14 cellular contexts compared by ENCODE assay signal in the genomic region with DNA sequence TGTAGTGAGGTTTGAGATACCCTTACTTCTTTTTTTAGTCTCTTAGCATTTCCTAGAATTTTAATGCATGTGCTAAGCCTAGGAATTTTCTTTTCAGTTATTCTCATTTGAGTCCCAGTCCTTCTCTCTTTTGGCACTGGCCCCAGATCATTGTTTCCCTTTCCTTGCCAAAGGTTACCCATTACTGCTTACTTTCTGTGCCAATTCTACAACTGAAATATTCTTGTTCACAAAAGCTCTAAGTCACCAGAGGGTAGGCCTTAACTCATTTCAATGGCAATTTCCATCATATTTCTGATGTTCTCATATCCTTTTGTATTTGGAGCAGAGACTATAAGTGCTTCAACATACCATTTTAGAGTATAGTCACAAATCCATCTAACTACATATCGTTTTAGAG.
DNase-seq lines count a peak whose midpoint lies in the region; ATAC-seq, FAIRE-seq and TF ChIP-seq lines count a peak whose summit lies in the region.
"Had no signal": no experiment of that assay in that cellular context is flagged by ENCODE, and none has a peak within 500 bp of the region (broad histone marks: within the 10 kb centered on the region; RNA-seq: fewer than 3 reads in every experiment).

No MANE protein-coding gene starts in this region.

- no peak overlapping the region for H3K4me3 Mint-ChIP-seq in activated T-cell treated with anti-CD3 and anti-CD28 coated beads, Interleukin-2, amount 50 U/mL, for 24 hours
- H3K4me3 Mint-ChIP-seq in activated T-helper 2 cell treated with anti-CD3 and anti-CD28 coated beads, Interferon-gamma antibody, Interleukin-2, Interleukin-4, amounts not matched to agents 10 μg/mL and 5 μg/mL and 100 μg/mL, durations not matched to agents 14 hours and 24 hours and 36 hours (ENCODE audit: low read depth): no peak overlapping the region

- peaks cover 14% of the 10 kb centered on the region for H3K9me3 Mint-ChIP-seq in activated T-cell treated with anti-CD3 and anti-CD28 coated beads, Interleukin-2, amount 50 U/mL, for 24 hours
- H3K9me3 Mint-ChIP-seq in activated T-helper 2 cell treated with anti-CD3 and anti-CD28 coated beads, Interferon-gamma antibody, Interleukin-2, Interleukin-4, amounts not matched to agents 10 μg/mL and 5 μg/mL and 100 μg/mL, durations not matched to agents 14 hours and 24 hours and 36 hours: peaks cover 23% of the 10 kb centered on the region

- H3K36me3 ChIP-seq in subcutaneous abdominal adipose tissue (ENCODE audit: control insufficient read depth in 5 of 5, insufficient read depth in 5 of 5, low read length in 5 of 5) (no peaks in the 10 kb centered on the region), pancreas (no peaks in the 10 kb centered on the region)
- H3K36me3 ChIP-seq: cardiac muscle cell had no signal

- H3K9ac ChIP-seq in subcutaneous abdominal adipose tissue (ENCODE audit: low read length in 5 of 5): no peak overlapping the region

- peak overlapping the region in 1 of 5 donors; percentile 9 for H3K4me3 ChIP-seq in subcutaneous abdominal adipose tissue (ENCODE audit: low read depth in 1 of 5, low read length in 5 of 5)
- no peak overlapping the region for H3K4me3 ChIP-seq in pancreas
- H3K4me3 ChIP-seq: cardiac muscle cell had no signal

- TF ChIP-seq CTCF in pancreas (IDR thresholded peaks at IDR 0.05): no peak

- no peak for FAIRE-seq in pancreas (lab: Jason Lieb, UNC)
- FAIRE-seq: RCC 7860 had no signal

- no peaks in the 10 kb centered on the region for H3K27me3 Mint-ChIP-seq in activated T-cell treated with anti-CD3 and anti-CD28 coated beads, Interleukin-2, amount 50 U/mL, for 24 hours
- H3K27me3 Mint-ChIP-seq in activated T-helper 2 cell treated with anti-CD3 and anti-CD28 coated beads, Interferon-gamma antibody, Interleukin-2, Interleukin-4, amounts not matched to agents 10 μg/mL and 5 μg/mL and 100 μg/mL, durations not matched to agents 14 hours and 24 hours and 36 hours (ENCODE audit: low read depth): no peaks in the 10 kb centered on the region

- peak overlapping the region; percentile 83 for H3K27ac Mint-ChIP-seq in activated T-cell treated with anti-CD3 and anti-CD28 coated beads, Interleukin-2, amount 50 U/mL, for 24 hours
- H3K27ac Mint-ChIP-seq in activated T-helper 2 cell treated with anti-CD3 and anti-CD28 coated beads, Interferon-gamma antibody, Interleukin-2, Interleukin-4, amounts not matched to agents 10 μg/mL and 5 μg/mL and 100 μg/mL, durations not matched to agents 14 hours and 24 hours and 36 hours: peak overlapping the region; percentile 83

- no peaks in the 10 kb centered on the region for H3K9me3 ChIP-seq in subcutaneous abdominal adipose tissue (ENCODE audit: control insufficient read depth in 5 of 5, low read length in 5 of 5)
- no peaks in the 10 kb centered on the region for H3K9me3 ChIP-seq in pancreas

- H3K36me3 Mint-ChIP-seq in activated T-cell treated with anti-CD3 and anti-CD28 coated beads, Interleukin-2, amount 50 U/mL, for 24 hours (ENCODE audit: low read depth): peaks cover 1% of the 10 kb centered on the region
- peaks cover 7% of the 10 kb centered on the region for H3K36me3 Mint-ChIP-seq in activated T-helper 2 cell treated with anti-CD3 and anti-CD28 coated beads, Interferon-gamma antibody, Interleukin-2, Interleukin-4, amounts not matched to agents 10 μg/mL and 5 μg/mL and 100 μg/mL, durations not matched to agents 14 hours and 24 hours and 36 hours (ENCODE audit: low read depth)

- H3K4me1 ChIP-seq in subcutaneous abdominal adipose tissue (ENCODE audit: control insufficient read depth in 5 of 5, insufficient read depth in 5 of 5, low read length in 5 of 5): peaks cover 3 to 16% (median 14%) of the 10 kb centered on the region in 5 donors
- H3K4me1 ChIP-seq in pancreas: no peaks in the 10 kb centered on the region

- H3K27me3 ChIP-seq in subcutaneous abdominal adipose tissue (ENCODE audit: control insufficient read depth in 5 of 5, insufficient read depth in 4 of 5, low read length in 5 of 5) (no peaks in the 10 kb centered on the region), pancreas (no peaks in the 10 kb centered on the region)
- H3K27me3 ChIP-seq: cardiac muscle cell had no signal

- 53 to 55% methylated on average over 1 of the region's 1 CpG for WGBS in pancreas, 2 donors

- peak overlapping the region; percentile 83 for H3K27ac ChIP-seq in subcutaneous abdominal adipose tissue (ENCODE audit: low read depth, low read length)
- no peak overlapping the region for H3K27ac ChIP-seq in pancreas
- H3K27ac ChIP-seq: cardiac muscle cell had no signal

- intact Hi-C loops in activated T-helper 2 cell treated with anti-CD3 and anti-CD28 coated beads, Interferon-gamma antibody, Interleukin-2, Interleukin-4, amounts not matched to agents 10 μg/mL and 5 μg/mL and 100 μg/mL, durations not matched to agents 14 hours and 24 hours and 36 hours (cut with micrococcal nuclease): loop anchor here (2.0 to 5.0 kb wide), 5 partner anchors 20 to 700 kb away; no protein-coding TSS in a partner anchor
- intact Hi-C loops in Right ventricle myocardium superior (cut with DNase I): no loop called here
- intact Hi-C loops in pancreas (cut with DNase I): no loop called here

- peaks cover 20% of the 10 kb centered on the region for H3K4me1 Mint-ChIP-seq in activated T-cell treated with anti-CD3 and anti-CD28 coated beads, Interleukin-2, amount 50 U/mL, for 24 hours (ENCODE audit: low read depth)
- H3K4me1 Mint-ChIP-seq in activated T-helper 2 cell treated with anti-CD3 and anti-CD28 coated beads, Interferon-gamma antibody, Interleukin-2, Interleukin-4, amounts not matched to agents 10 μg/mL and 5 μg/mL and 100 μg/mL, durations not matched to agents 14 hours and 24 hours and 36 hours (ENCODE audit: low read depth): peaks cover 15% of the 10 kb centered on the region

- ATAC-seq in Right ventricle myocardium superior (ENCODE audit: poor library complexity): peak; percentile 40
- no peak for ATAC-seq in GM18867 (IDR thresholded peaks at IDR 0.05; ENCODE audit: unreplicated experiment)
- ATAC-seq in GM18873 (IDR thresholded peaks at IDR 0.05; ENCODE audit: low FRiP score, unreplicated experiment): no peak
- no peak for ATAC-seq in pancreas

- no peak for DNase-seq in activated T-cell treated with anti-CD3 and anti-CD28 coated beads, Interleukin-2, amount 50 U/mL, for 24 hours
- DNase-seq in activated T-cell treated with anti-CD3 and anti-CD28 coated beads for 4 hours (no peak), Right ventricle myocardium superior (no peak), pancreas (no peak)
- DNase-seq in activated T-helper 2 cell treated with anti-CD3 and anti-CD28 coated beads, Interferon-gamma antibody, Interleukin-2, Interleukin-4, amounts not matched to agents 10 μg/mL and 5 μg/mL and 100 μg/mL, durations not matched to agents 14 hours and 24 hours and 36 hours (ENCODE audit: low spot score): no peak
- DNase-seq: activated CD8-positive, alpha-beta memory T cell treated with anti-CD3 and anti-CD28 coated beads, Interleukin-2, amount 50 U/mL, for 48 hours; DND-41; erythroblast; T-helper 9 cell had no signal
